In genomic region chr2:72827495-72827894, GRCh38 we compare ENCODE assay signal across 15 cellular contexts. TPM values are rescaled to one million over a fixed set of nuclear protein-coding genes. Genes with fewer than 3 reads are reported as not detected.
DNase-seq lines count a peak whose midpoint lies in the region; TF ChIP-seq lines count a peak whose summit lies in the region.
"Had no signal": no experiment of that assay in that cellular context is flagged by ENCODE, and none has a peak within 500 bp of the region (broad histone marks: within the 10 kb centered on the region; RNA-seq: fewer than 3 reads in every experiment).

No MANE protein-coding gene starts in this region.

- in situ Hi-C loops in mammary epithelial cell (cut with MboI; ENCODE audit: low sequenced_read_pairs in 2 of 2): no loop called here

- 93% methylated on average over 1 of the region's 1 CpG for WGBS in mammary epithelial cell (ENCODE audit: low coverage, missing lambda C conversion rate)

- no peaks in the 10 kb centered on the region for H3K9me3 ChIP-seq in mammary epithelial cell (replicated peaks; ENCODE audit: insufficient read depth, low read length)

- H3K4me1 Mint-ChIP-seq in MCF 10A (ENCODE audit: insufficient read depth, unreplicated experiment) (peaks cover 41% of the 10 kb centered on the region), mesothelial cell of epicardium (peaks cover 50% of the 10 kb centered on the region), immature natural killer cell (peaks cover 20 to 32% of the 10 kb centered on the region in 2 donors)

- H3K9me3 Mint-ChIP-seq in MCF 10A (ENCODE audit: unreplicated experiment): no peaks in the 10 kb centered on the region
- no peaks in the 10 kb centered on the region for H3K9me3 Mint-ChIP-seq in mesothelial cell of epicardium
- no peaks in the 10 kb centered on the region for H3K9me3 Mint-ChIP-seq in immature natural killer cell

- no peaks in the 10 kb centered on the region for H4K20me1 ChIP-seq in mammary epithelial cell (ENCODE audit: insufficient read depth, low read length)

- peak overlapping the region; percentile 51 for H3K4me2 ChIP-seq in mammary epithelial cell (ENCODE audit: insufficient read depth, low read depth, low read length)

- CTCF ChIA-PET in mammary epithelial cell (lab: Charles Lee; ENCODE audit: low non-redundant PET): no interaction called here
- CTCF ChIA-PET in MCF 10A (lab: Yijun Ruan, JAX): interaction anchor here (1.3 kb wide), 1 partner anchor 32 kb away, joined by 3 read pairs; no protein-coding TSS in a partner anchor

- TF ChIP-seq CTCF in mammary epithelial cell (conservative IDR thresholded peaks at IDR 0.05 in 1 of 2, IDR thresholded peaks at IDR 0.05 in 1 of 2; ENCODE audit: extremely low read depth in 1 of 2, insufficient read depth in 1 of 2, low read depth in 1 of 2, low read length in 2 of 2) (no peak), MCF 10A (IDR thresholded peaks at IDR 0.05; ENCODE audit: unreplicated experiment) (no peak), VCaP (conservative IDR thresholded peaks at IDR 0.05) (no peak), mesothelial cell of epicardium (IDR thresholded peaks at IDR 0.05; ENCODE audit: unreplicated experiment) (no peak)

- no peak overlapping the region for H3K9ac ChIP-seq in mammary epithelial cell (ENCODE audit: insufficient read depth, low read length)

- no peak for DNase-seq in mammary epithelial cell
- no peak for DNase-seq in MCF 10A (ENCODE audit: unreplicated experiment)
- DNase-seq in mesothelial cell of epicardium (ENCODE audit: low spot score in 2 of 2, unreplicated experiment in 2 of 2): no peak
- DNase-seq in immature natural killer cell: no peak
- no peak for DNase-seq in H4 (ENCODE audit: low spot score)
- DNase-seq in NCI-H1694 (lab: John Stamatoyannopoulos, UW): no peak
- no peak for DNase-seq in T1000 (lab: John Stamatoyannopoulos, UW)
- DNase-seq: DMS79 treated with DMSO at 0.1 percent for 48 hours, GDM1, H7, NCI-H1417 treated with DMSO at 0.1 percent for 48 hours, NCI-H2029 treated with DMSO at 0.1 percent for 48 hours, NCI-H510A had no signal

- H3K27me3 Mint-ChIP-seq in MCF 10A (ENCODE audit: insufficient read depth, unreplicated experiment) (no peaks in the 10 kb centered on the region), mesothelial cell of epicardium (ENCODE audit: low read depth) (no peaks in the 10 kb centered on the region), immature natural killer cell (ENCODE audit: low read depth in 3 of 3) (peaks cover 3 to 10% (median 7%) of the 10 kb centered on the region in 3 donors)

- H3K27me3 ChIP-seq in mammary epithelial cell (ENCODE audit: insufficient read depth, low read length): no peaks in the 10 kb centered on the region

- intact Hi-C loops in mammary epithelial cell (cut with micrococcal nuclease) (no loop called here), MCF 10A (cut with micrococcal nuclease) (no loop called here)

- no peak overlapping the region for H3K4me3 ChIP-seq in mammary epithelial cell (replicated peaks in 1 of 3; ENCODE audit: insufficient read depth in 1 of 3, low read depth in 2 of 3, low read length in 3 of 3)

- H3K79me2 ChIP-seq in mammary epithelial cell (ENCODE audit: insufficient read depth, low read length): peaks cover 28% of the 10 kb centered on the region

- BruUV-seq in mammary epithelial cell (replicated peaks; lab: Mats Ljungman, UMichigan) (no TSS peak), MCF 10A (replicated peaks; lab: Mats Ljungman, UMichigan) (no TSS peak)

- H2AFZ ChIP-seq in mammary epithelial cell (ENCODE audit: low read depth, low read length): no peak overlapping the region

- POLR2A ChIA-PET in MCF 10A (lab: Yijun Ruan, JAX): interaction anchor here (0.6 to 1.0 kb wide), 3 partner anchors 35 to 153 kb away, joined by 3 to 6 read pairs (median 3); no protein-coding TSS in a partner anchor

- H3K27ac ChIP-seq in mammary epithelial cell (ENCODE audit: insufficient read depth, low read depth, low read length) (peak overlapping the region; percentile 11), VCaP (peak overlapping the region; percentile 73)

- H3K4me3 Mint-ChIP-seq in MCF 10A (ENCODE audit: unreplicated experiment) (no peak overlapping the region), mesothelial cell of epicardium (no peak overlapping the region), immature natural killer cell (no peak overlapping the region)
- H3K4me3 Mint-ChIP-seq: CD14-positive monocyte had no signal

- dilution Hi-C loops in mammary epithelial cell (cut with HindIII; ENCODE audit: low sequenced_read_pairs): no loop called here

- no peaks in the 10 kb centered on the region for H3K36me3 ChIP-seq in mammary epithelial cell (ENCODE audit: insufficient read depth, low read length)

- no peaks in the 10 kb centered on the region for H3K36me3 Mint-ChIP-seq in MCF 10A (ENCODE audit: insufficient read depth, unreplicated experiment)
- H3K36me3 Mint-ChIP-seq in mesothelial cell of epicardium: no peaks in the 10 kb centered on the region
- H3K36me3 Mint-ChIP-seq in immature natural killer cell: peaks cover 0 to 4% (median 0%) of the 10 kb centered on the region in 3 donors

- H3K27ac Mint-ChIP-seq in MCF 10A (ENCODE audit: low read depth, unreplicated experiment) (no peak overlapping the region), mesothelial cell of epicardium (peak overlapping the region; percentile 93), immature natural killer cell (no peak overlapping the region)
- H3K27ac Mint-ChIP-seq: CD14-positive monocyte had no signal

- H3K4me1 ChIP-seq in mammary epithelial cell (ENCODE audit: insufficient read depth, low read length): peaks cover 42% of the 10 kb centered on the region

RNA-seq across cellular contexts. Expression of gene EXOC6B, which starts 1.7 kb away (rescaled TPM):
- 10 to 100 TPM; 38.3 to 48.9 TPM for total RNA-seq in mammary epithelial cell
- 21.6 TPM for polyA plus RNA-seq in mammary epithelial cell
- polyA minus RNA-seq in mammary epithelial cell: 94.1 TPM
- 24.7 and 34.7 TPM in 2 replicates for total RNA-seq in MCF 10A (2022)
- 99.7 to 105 TPM (median 104 TPM) in 3 replicates for total RNA-seq in mesothelial cell of epicardium
- polyA plus RNA-seq in immature natural killer cell: 1 to 10 TPM; 2.0 to 2.7 (median 2.5) TPM
- total RNA-seq in H4 (2014; rRNA removed; shearing (Covaris generic)): 9.0 and 10.9 TPM in 2 replicates

RNA-seq across cellular contexts. Expression of gene SPR, which starts 59.7 kb away (rescaled TPM):
- 10 to 100 TPM; 24.5 to 25.1 TPM for total RNA-seq in mammary epithelial cell
- 37.1 TPM for polyA plus RNA-seq in mammary epithelial cell
- 18.6 TPM for polyA minus RNA-seq in mammary epithelial cell
- total RNA-seq in MCF 10A (2022): 12.9 and 18.1 TPM in 2 replicates
- 11.4 to 13.8 TPM (median 12.5 TPM) in 3 replicates for total RNA-seq in mesothelial cell of epicardium
- polyA plus RNA-seq in immature natural killer cell: 1 to 10 TPM; 1.2 to 2.2 (median 1.4) TPM
- total RNA-seq in H4 (2014; rRNA removed; shearing (Covaris generic)): 47.6 and 52.5 TPM in 2 replicates
